16 cellular contexts compared by ENCODE assay signal in genomic region chr15:58444658-58445332, GRCh38. TPM values are rescaled to one million over a fixed set of nuclear protein-coding genes. Genes with fewer than 3 reads are reported as not detected.
DNase-seq lines count a peak whose midpoint lies in the region; ATAC-seq, FAIRE-seq and TF ChIP-seq lines count a peak whose summit lies in the region.
"Had no signal": no experiment of that assay in that cellular context is flagged by ENCODE, and none has a peak within 500 bp of the region (broad histone marks: within the 10 kb centered on the region; RNA-seq: fewer than 3 reads in every experiment).

No MANE protein-coding gene starts in this region.

- no peaks in the 10 kb centered on the region for H3K9me3 ChIP-seq in HepG2 (ENCODE audit: low read length)
- no peaks in the 10 kb centered on the region for H3K9me3 ChIP-seq in vagina
- H3K9me3 ChIP-seq in esophagus muscularis mucosa: no peaks in the 10 kb centered on the region
- H3K9me3 ChIP-seq: tibial nerve had no signal

- in situ Hi-C loops in HepG2 (cut with HindIII; ENCODE audit: extremely low pct_ligation_motif_present, low pct_unique_long_range_greater_than_20kb): loop anchor here (5.0 kb wide), 2 partner anchors 33 to 108 kb away; no protein-coding TSS in a partner anchor

- H3K4me1 ChIP-seq in HepG2 (ENCODE audit: insufficient read depth, low read length) (peaks cover 71% of the 10 kb centered on the region), vagina (peaks cover 38% of the 10 kb centered on the region), esophagus muscularis mucosa (peaks cover 25 to 40% (median 31%) of the 10 kb centered on the region in 4 donors)

- CTCF ChIA-PET in HepG2 (lab: Yijun Ruan, JAX; ENCODE audit: low intra/inter-chr PET ratio, low total read pairs): no interaction called here

- WGBS in HepG2 (ENCODE audit: low lambda C conversion rate): 80% methylated on average over 7 of the region's 11 CpGs
- WGBS in esophagus muscularis mucosa: 74% methylated on average over 11 of the region's 11 CpGs

- no peaks in the 10 kb centered on the region for H3K27me3 Mint-ChIP-seq in stimulated activated naive CD8-positive, alpha-beta T cell treated with anti-CD3 and anti-CD28 coated beads, Interleukin-15, amount 100 ng/mL, for 72 hours
- H3K27me3 Mint-ChIP-seq in activated T-helper 2 cell treated with anti-CD3 and anti-CD28 coated beads, Interferon-gamma antibody, Interleukin-2, Interleukin-4, amounts not matched to agents 10 μg/mL and 5 μg/mL and 100 μg/mL, durations not matched to agents 14 hours and 24 hours and 36 hours (ENCODE audit: low read depth): no peaks in the 10 kb centered on the region
- H3K27me3 Mint-ChIP-seq in CD14-positive monocyte (ENCODE audit: low read depth in 3 of 3): peaks cover 0 to 5% (median 1%) of the 10 kb centered on the region in 3 donors
- H3K27me3 Mint-ChIP-seq: activated CD4-positive, alpha-beta memory T cell treated with anti-CD3 and anti-CD28 coated beads for 36 hours; CD4-positive, alpha-beta T cell had no signal

- H3K27ac Mint-ChIP-seq in stimulated activated naive CD8-positive, alpha-beta T cell treated with anti-CD3 and anti-CD28 coated beads, Interleukin-15, amount 100 ng/mL, for 72 hours: peak overlapping the region in 1 of 2 donors; percentile 96
- H3K27ac Mint-ChIP-seq in activated T-helper 2 cell treated with anti-CD3 and anti-CD28 coated beads, Interferon-gamma antibody, Interleukin-2, Interleukin-4, amounts not matched to agents 10 μg/mL and 5 μg/mL and 100 μg/mL, durations not matched to agents 14 hours and 24 hours and 36 hours: peak overlapping the region; percentile 37
- H3K27ac Mint-ChIP-seq in CD14-positive monocyte: no peak overlapping the region
- H3K27ac Mint-ChIP-seq: activated CD4-positive, alpha-beta memory T cell treated with anti-CD3 and anti-CD28 coated beads for 36 hours; CD4-positive, alpha-beta T cell had no signal

- no TSS peak for BruUV-seq in HepG2 (replicated peaks; lab: Mats Ljungman, UMichigan)

- intact Hi-C loops in activated T-helper 2 cell treated with anti-CD3 and anti-CD28 coated beads, Interferon-gamma antibody, Interleukin-2, Interleukin-4, amounts not matched to agents 10 μg/mL and 5 μg/mL and 100 μg/mL, durations not matched to agents 14 hours and 24 hours and 36 hours (cut with micrococcal nuclease): no loop called here
- intact Hi-C loops in HepG2 (cut with micrococcal nuclease; ENCODE audit: unreplicated experiment): loop anchor here (5.0 kb wide), 1 partner anchor 33 kb away; no protein-coding TSS in a partner anchor
- intact Hi-C loops in vagina (cut with DNase I): no loop called here
- intact Hi-C loops in CD14-positive monocyte (cut with micrococcal nuclease): no loop called here
- intact Hi-C loops in esophagus muscularis mucosa (cut with DNase I): no loop called here

- H3K4me3 Mint-ChIP-seq in stimulated activated naive CD8-positive, alpha-beta T cell treated with anti-CD3 and anti-CD28 coated beads, Interleukin-15, amount 100 ng/mL, for 72 hours: peak overlapping the region in 1 of 2 donors; percentile 43
- no peak overlapping the region for H3K4me3 Mint-ChIP-seq in activated T-helper 2 cell treated with anti-CD3 and anti-CD28 coated beads, Interferon-gamma antibody, Interleukin-2, Interleukin-4, amounts not matched to agents 10 μg/mL and 5 μg/mL and 100 μg/mL, durations not matched to agents 14 hours and 24 hours and 36 hours (ENCODE audit: low read depth)
- H3K4me3 Mint-ChIP-seq in CD14-positive monocyte: no peak overlapping the region
- H3K4me3 Mint-ChIP-seq: activated CD4-positive, alpha-beta memory T cell treated with anti-CD3 and anti-CD28 coated beads for 36 hours; CD4-positive, alpha-beta T cell had no signal

- TF ChIP-seq RAD21 in HepG2 (CRISPR knock-in tag; IDR thresholded peaks at IDR 0.05): no peak

- H3K4me1 Mint-ChIP-seq in stimulated activated naive CD8-positive, alpha-beta T cell treated with anti-CD3 and anti-CD28 coated beads, Interleukin-15, amount 100 ng/mL, for 72 hours: peaks cover 42% of the 10 kb centered on the region
- H3K4me1 Mint-ChIP-seq in activated T-helper 2 cell treated with anti-CD3 and anti-CD28 coated beads, Interferon-gamma antibody, Interleukin-2, Interleukin-4, amounts not matched to agents 10 μg/mL and 5 μg/mL and 100 μg/mL, durations not matched to agents 14 hours and 24 hours and 36 hours (ENCODE audit: low read depth): peaks cover 43% of the 10 kb centered on the region
- peaks cover 25% of the 10 kb centered on the region for H3K4me1 Mint-ChIP-seq in CD14-positive monocyte

- TF ChIP-seq EP300 in HepG2 (IDR thresholded peaks at IDR 0.05; ENCODE audit: low read depth in 2 of 2, low read length in 2 of 2) (no peak), HepG2 (CRISPR knock-in tag; IDR thresholded peaks at IDR 0.05; ENCODE audit: borderline replicate concordance) (no peak), esophagus muscularis mucosa (IDR thresholded peaks at IDR 0.05) (no peak)

- H3K9me3 Mint-ChIP-seq in stimulated activated naive CD8-positive, alpha-beta T cell treated with anti-CD3 and anti-CD28 coated beads, Interleukin-15, amount 100 ng/mL, for 72 hours: no peaks in the 10 kb centered on the region
- no peaks in the 10 kb centered on the region for H3K9me3 Mint-ChIP-seq in activated T-helper 2 cell treated with anti-CD3 and anti-CD28 coated beads, Interferon-gamma antibody, Interleukin-2, Interleukin-4, amounts not matched to agents 10 μg/mL and 5 μg/mL and 100 μg/mL, durations not matched to agents 14 hours and 24 hours and 36 hours
- H3K9me3 Mint-ChIP-seq in CD14-positive monocyte: peaks cover 0 to 1% (median 0%) of the 10 kb centered on the region in 7 donors
- H3K9me3 Mint-ChIP-seq: activated CD4-positive, alpha-beta memory T cell treated with anti-CD3 and anti-CD28 coated beads for 36 hours; CD4-positive, alpha-beta T cell had no signal

- H3K36me3 ChIP-seq in HepG2 (replicated peaks in 1 of 2; ENCODE audit: control insufficient read depth in 1 of 2, insufficient read depth in 2 of 2, low read length in 2 of 2) (no peaks in the 10 kb centered on the region; a peak in 1 of 5 replicates), vagina (no peaks in the 10 kb centered on the region), esophagus muscularis mucosa (no peaks in the 10 kb centered on the region)
- H3K36me3 ChIP-seq: tibial nerve had no signal

- H3K27ac ChIP-seq in HepG2 (ENCODE audit: extremely low read length, insufficient read depth, low read length) (peak overlapping the region; percentile 19), vagina (peak overlapping the region; percentile 14), esophagus muscularis mucosa (replicated peaks in 1 of 4) (peak overlapping the region in 1 of 4 donors; percentile 34)

- no peak overlapping the region for H3K4me2 ChIP-seq in HepG2 (ENCODE audit: low read depth, low read length)

- H3K27me3 ChIP-seq in HepG2 (ENCODE audit: control insufficient read depth in 1 of 2, insufficient read depth in 2 of 2, low read length in 2 of 2): no peaks in the 10 kb centered on the region
- no peaks in the 10 kb centered on the region for H3K27me3 ChIP-seq in vagina
- H3K27me3 ChIP-seq in esophagus muscularis mucosa: no peaks in the 10 kb centered on the region
- H3K27me3 ChIP-seq: tibial nerve had no signal

- no peak overlapping the region for H2AFZ ChIP-seq in HepG2 (ENCODE audit: low read length)

- POLR2A ChIA-PET in HepG2 (lab: Yijun Ruan, JAX): no interaction called here

- TF ChIP-seq CTCF in HepG2 (CRISPR knock-in tag; IDR thresholded peaks at IDR 0.05) (no peak), vagina (IDR thresholded peaks at IDR 0.05) (no peak), CD14-positive monocyte (IDR thresholded peaks at IDR 0.05) (no peak), esophagus muscularis mucosa (IDR thresholded peaks at IDR 0.05) (no peak)

- no peak for TF ChIP-seq POLR2A in HepG2 (IDR thresholded peaks at IDR 0.05; ENCODE audit: insufficient read depth in 1 of 2, low read depth in 2 of 2, low read length in 2 of 2)
- no peak for TF ChIP-seq POLR2A in vagina (IDR thresholded peaks at IDR 0.05)
- no peak for TF ChIP-seq POLR2A in esophagus muscularis mucosa (IDR thresholded peaks at IDR 0.05; ENCODE audit: low read depth)

- no peak overlapping the region for H3K9ac ChIP-seq in HepG2 (ENCODE audit: insufficient read depth, low read depth, low read length)

- H3K79me2 ChIP-seq in HepG2 (ENCODE audit: insufficient read depth, low read length): peaks cover 3% of the 10 kb centered on the region

- no peak for FAIRE-seq in HepG2 (lab: Jason Lieb, UNC)
- FAIRE-seq: GM12892, islet of Langerhans had no signal

- H3K4me3 ChIP-seq in HepG2 (replicated peaks in 1 of 3; ENCODE audit: insufficient read depth in 1 of 3, low read depth in 2 of 3, low read length in 3 of 3): no peak overlapping the region
- H3K4me3 ChIP-seq in vagina: no peak overlapping the region
- H3K4me3 ChIP-seq in esophagus muscularis mucosa: no peak overlapping the region
- H3K4me3 ChIP-seq: tibial nerve had no signal

- ATAC-seq in stimulated activated naive CD8-positive, alpha-beta T cell treated with anti-CD3 and anti-CD28 coated beads, Interleukin-15, amount 100 ng/mL, for 72 hours: peak; percentile 65
- ATAC-seq in stimulated activated naive CD8-positive, alpha-beta T cell treated with anti-CD3 and anti-CD28 coated beads, Interleukin-15, Interleukin-2, amounts not matched to agents 100 U/mL and 50 U/mL, for 24 hours: no peak
- ATAC-seq in HepG2 (peak; percentile 37; the same call in 2 of the 3 replicates), GM18520 (IDR thresholded peaks at IDR 0.05; ENCODE audit: unreplicated experiment) (no peak)

- peak in 1 of 2 donors; percentile 21 for DNase-seq in stimulated activated naive CD8-positive, alpha-beta T cell treated with anti-CD3 and anti-CD28 coated beads, Interleukin-15, amount 100 ng/mL, for 72 hours
- DNase-seq in stimulated activated naive CD8-positive, alpha-beta T cell treated with anti-CD3 and anti-CD28 coated beads, Interleukin-15, Interleukin-2, amounts not matched to agents 100 U/mL and 50 U/mL, for 24 hours: no peak
- no peak for DNase-seq in activated T-helper 2 cell treated with anti-CD3 and anti-CD28 coated beads, Interferon-gamma antibody, Interleukin-2, Interleukin-4, amounts not matched to agents 10 μg/mL and 5 μg/mL and 100 μg/mL, durations not matched to agents 14 hours and 24 hours and 36 hours (ENCODE audit: low spot score)
- DNase-seq in HepG2 (ENCODE audit: low spot score): no peak
- no peak for DNase-seq in vagina (ENCODE audit: extremely low spot score in 2 of 2)
- DNase-seq in CD14-positive monocyte (ENCODE audit: low spot score): no peak
- no peak for DNase-seq in esophagus muscularis mucosa (ENCODE audit: extremely low spot score)
- DNase-seq: activated CD4-positive, alpha-beta memory T cell treated with anti-CD3 and anti-CD28 coated beads for 36 hours; CD4-positive, alpha-beta T cell; EL; NCI-H2029 treated with DMSO at 0.1 percent for 48 hours; T1000 had no signal

- no peaks in the 10 kb centered on the region for H4K20me1 ChIP-seq in HepG2 (ENCODE audit: insufficient read depth, low read length)

- no peaks in the 10 kb centered on the region for H3K36me3 Mint-ChIP-seq in activated T-helper 2 cell treated with anti-CD3 and anti-CD28 coated beads, Interferon-gamma antibody, Interleukin-2, Interleukin-4, amounts not matched to agents 10 μg/mL and 5 μg/mL and 100 μg/mL, durations not matched to agents 14 hours and 24 hours and 36 hours (ENCODE audit: low read depth)
- H3K36me3 Mint-ChIP-seq in CD14-positive monocyte: no peaks in the 10 kb centered on the region
- H3K36me3 Mint-ChIP-seq: activated CD4-positive, alpha-beta memory T cell treated with anti-CD3 and anti-CD28 coated beads for 36 hours had no signal

RNA-seq across cellular contexts. Expression of gene LIPC, which starts 13.0 kb away (rescaled TPM):
- 1.1 and 1.7 TPM in 2 replicates for total RNA-seq in activated T-helper 2 cell treated with anti-CD3 and anti-CD28 coated beads, Interferon-gamma antibody, Interleukin-2, Interleukin-4, amounts not matched to agents 10 μg/mL and 5 μg/mL and 100 μg/mL, durations not matched to agents 14 hours and 24 hours and 36 hours
- total RNA-seq in HepG2 (2016; rRNA removed; fragmentation: Illumina TruSeq; extraction: Trizol) (15.0 and 26.0 TPM in 2 replicates), vagina (not detected), esophagus muscularis mucosa (under 1 TPM; 0.06 to 0.63 (median 0.37) TPM)
- total RNA-seq in HepG2 (2016; cell fraction: cytosol; rRNA removed; fragmentation: Illumina TruSeq; extraction: Trizol; ENCODE audit: low read depth): 3.6 and 5.6 TPM in 2 replicates
- total RNA-seq in HepG2 (2016; cell fraction: insoluble cytoplasmic fraction; rRNA removed; fragmentation: Illumina TruSeq; extraction: Trizol): 14.4 and 27.2 TPM in 2 replicates
- total RNA-seq in HepG2 (2016; cell fraction: membrane; rRNA removed; fragmentation: Illumina TruSeq; extraction: Trizol): 9.5 and 11.4 TPM in 2 replicates
- 31.9 and 35.6 TPM in 2 replicates for total RNA-seq in HepG2 (2016; cell fraction: nucleus; rRNA removed; fragmentation: Illumina TruSeq; extraction: Trizol)
- polyA plus RNA-seq in HepG2 (2011; rRNA removed) (38.0 and 46.9 TPM in 2 replicates), CD14-positive monocyte (under 1 TPM in 1 of 2 donors, not detected in 1; 0.37 TPM)
- 32.6 and 40.5 TPM in 2 replicates for polyA plus RNA-seq in HepG2 (2011; cell fraction: cytosol; rRNA removed)
- 25.6 and 27.7 TPM in 2 replicates for polyA plus RNA-seq in HepG2 (2011; cell fraction: nucleus; rRNA removed)
- 28.9 and 34.2 TPM in 2 replicates for polyA plus RNA-seq in HepG2 (2012)
- polyA plus RNA-seq in HepG2 (2016; cell fraction: cytosol; fragmentation: Illumina TruSeq; extraction: Trizol; ENCODE audit: low read depth): 9.2 and 9.9 TPM in 2 replicates
- 20.8 and 21.9 TPM in 2 replicates for polyA plus RNA-seq in HepG2 (2016; cell fraction: insoluble cytoplasmic fraction; fragmentation: Illumina TruSeq; extraction: Trizol; ENCODE audit: low read depth)
- polyA plus RNA-seq in HepG2 (2016; cell fraction: membrane; fragmentation: Illumina TruSeq; extraction: Trizol; ENCODE audit: low read depth): 13.3 and 17.3 TPM in 2 replicates
- polyA plus RNA-seq in HepG2 (2016; cell fraction: nucleus; fragmentation: Illumina TruSeq; extraction: Trizol; ENCODE audit: insufficient read depth, low read depth): 46.6 and 49.7 TPM in 2 replicates
- 66.7 TPM in 1 of 2 replicates, not detected in the other for polyA minus RNA-seq in HepG2 (2011; rRNA and poly(A)+ RNA removed; ENCODE audit: low replicate concordance)
- 17.8 and 19.8 TPM in 2 replicates for polyA minus RNA-seq in HepG2 (2011; cell fraction: cytosol; rRNA and poly(A)+ RNA removed)
- 21.2 and 25.1 TPM in 2 replicates for polyA minus RNA-seq in HepG2 (2011; cell fraction: nucleus; rRNA and poly(A)+ RNA removed)
- total RNA-seq: activated CD4-positive, alpha-beta memory T cell treated with anti-CD3 and anti-CD28 coated beads for 36 hours had no signal

Comparison
In these comparisons a context has a peak if more than half of its experiments do, and no peak if none do; other contexts are left out.
1. ATAC-seq: peak in stimulated activated naive CD8-positive, alpha-beta T cell treated with anti-CD3 and anti-CD28 coated beads, Interleukin-15, amount 100 ng/mL, for 72 hours (single experiment) and HepG2 (single experiment); none in stimulated activated naive CD8-positive, alpha-beta T cell treated with anti-CD3 and anti-CD28 coated beads, Interleukin-15, Interleukin-2, amounts not matched to agents 100 U/mL and 50 U/mL, for 24 hours (single experiment) and GM18520 (single experiment).